ENCODE assay signal across 1 cellular context in the genomic region with DNA sequence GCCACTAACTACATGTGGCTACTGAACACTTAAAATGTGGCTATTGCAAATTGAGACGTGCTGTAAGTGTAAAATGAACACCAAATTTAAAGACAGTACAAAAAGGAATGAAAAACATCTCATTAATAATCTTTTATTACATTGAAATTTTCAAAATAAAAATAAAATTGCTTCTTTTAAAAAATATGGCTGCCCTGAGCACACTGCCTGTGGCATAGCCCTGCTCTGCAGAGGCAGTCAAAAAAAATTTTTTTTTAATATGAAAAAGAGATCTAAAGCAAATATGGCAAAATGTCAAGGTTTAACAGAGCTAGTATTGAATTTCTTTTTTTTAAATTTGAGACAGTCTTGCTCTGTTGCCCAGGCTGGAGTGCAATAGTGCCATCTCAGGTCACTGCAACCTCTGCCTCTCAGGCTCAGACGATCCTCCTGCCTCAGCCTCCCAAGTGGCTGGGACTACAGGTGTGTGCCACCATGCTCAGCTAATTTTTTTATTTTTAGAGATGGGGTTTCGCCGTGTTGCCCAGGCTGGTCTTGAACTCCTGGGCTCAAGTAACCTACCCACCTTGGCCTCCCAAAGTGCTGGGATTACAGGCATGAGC.
A peak's percentile ranks its signal among the peaks of the same experiment; 100 is the strongest.
TF ChIP-seq lines count a peak whose summit lies in the region.

No MANE protein-coding gene starts in this region.

TF ChIP-seq in HepG2, 621 proteins besides CTCF, POLR2A, EP300 and RAD21:
- TF ChIP-seq, protein P1, sequence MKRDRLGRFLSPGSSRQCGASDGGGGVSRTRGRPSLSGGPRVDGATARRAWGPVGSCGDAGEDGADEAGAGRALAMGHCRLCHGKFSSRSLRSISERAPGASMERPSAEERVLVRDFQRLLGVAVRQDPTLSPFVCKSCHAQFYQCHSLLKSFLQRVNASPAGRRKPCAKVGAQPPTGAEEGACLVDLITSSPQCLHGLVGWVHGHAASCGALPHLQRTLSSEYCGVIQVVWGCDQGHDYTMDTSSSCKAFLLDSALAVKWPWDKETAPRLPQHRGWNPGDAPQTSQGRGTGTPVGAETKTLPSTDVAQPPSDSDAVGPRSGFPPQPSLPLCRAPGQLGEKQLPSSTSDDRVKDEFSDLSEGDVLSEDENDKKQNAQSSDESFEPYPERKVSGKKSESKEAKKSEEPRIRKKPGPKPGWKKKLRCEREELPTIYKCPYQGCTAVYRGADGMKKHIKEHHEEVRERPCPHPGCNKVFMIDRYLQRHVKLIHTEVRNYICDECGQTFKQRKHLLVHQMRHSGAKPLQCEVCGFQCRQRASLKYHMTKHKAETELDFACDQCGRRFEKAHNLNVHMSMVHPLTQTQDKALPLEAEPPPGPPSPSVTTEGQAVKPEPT (CRISPR knock-in tag; IDR thresholded peaks at IDR 0.05; ENCODE audit: low read depth), result no peak
- no peak for TF ChIP-seq MYNN (CRISPR knock-in tag; IDR thresholded peaks at IDR 0.05; ENCODE audit: low read depth)
- TF ChIP-seq RAD51 (IDR thresholded peaks at IDR 0.05; ENCODE audit: borderline replicate concordance), result no peak
- TF ChIP-seq NR2F2 (IDR thresholded peaks at IDR 0.05; ENCODE audit: borderline replicate concordance, low read depth), result no peak
- no peak for TF ChIP-seq SKI (IDR thresholded peaks at IDR 0.05; ENCODE audit: partially characterized antibody)
- no peak for TF ChIP-seq MBNL3 (CRISPR knock-in tag; conservative IDR thresholded peaks at IDR 0.05)
- no peak for TF ChIP-seq MEIS2 (CRISPR knock-in tag; IDR thresholded peaks at IDR 0.05)
- TF ChIP-seq ZZZ3 (CRISPR knock-in tag; IDR thresholded peaks at IDR 0.05; ENCODE audit: borderline replicate concordance), result no peak
- TF ChIP-seq ZNF564 (CRISPR knock-in tag; IDR thresholded peaks at IDR 0.05), result no peak
- TF ChIP-seq ZNF292 (CRISPR knock-in tag; IDR thresholded peaks at IDR 0.05; ENCODE audit: borderline replicate concordance, low read depth), result no peak
- TF ChIP-seq TGIF2 (CRISPR knock-in tag; IDR thresholded peaks at IDR 0.05), result no peak
- TF ChIP-seq, protein P2, sequence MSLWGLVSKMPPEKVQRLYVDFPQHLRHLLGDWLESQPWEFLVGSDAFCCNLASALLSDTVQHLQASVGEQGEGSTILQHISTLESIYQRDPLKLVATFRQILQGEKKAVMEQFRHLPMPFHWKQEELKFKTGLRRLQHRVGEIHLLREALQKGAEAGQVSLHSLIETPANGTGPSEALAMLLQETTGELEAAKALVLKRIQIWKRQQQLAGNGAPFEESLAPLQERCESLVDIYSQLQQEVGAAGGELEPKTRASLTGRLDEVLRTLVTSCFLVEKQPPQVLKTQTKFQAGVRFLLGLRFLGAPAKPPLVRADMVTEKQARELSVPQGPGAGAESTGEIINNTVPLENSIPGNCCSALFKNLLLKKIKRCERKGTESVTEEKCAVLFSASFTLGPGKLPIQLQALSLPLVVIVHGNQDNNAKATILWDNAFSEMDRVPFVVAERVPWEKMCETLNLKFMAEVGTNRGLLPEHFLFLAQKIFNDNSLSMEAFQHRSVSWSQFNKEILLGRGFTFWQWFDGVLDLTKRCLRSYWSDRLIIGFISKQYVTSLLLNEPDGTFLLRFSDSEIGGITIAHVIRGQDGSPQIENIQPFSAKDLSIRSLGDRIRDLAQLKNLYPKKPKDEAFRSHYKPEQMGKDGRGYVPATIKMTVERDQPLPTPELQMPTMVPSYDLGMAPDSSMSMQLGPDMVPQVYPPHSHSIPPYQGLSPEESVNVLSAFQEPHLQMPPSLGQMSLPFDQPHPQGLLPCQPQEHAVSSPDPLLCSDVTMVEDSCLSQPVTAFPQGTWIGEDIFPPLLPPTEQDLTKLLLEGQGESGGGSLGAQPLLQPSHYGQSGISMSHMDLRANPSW (CRISPR knock-in tag; IDR thresholded peaks at IDR 0.05; ENCODE audit: borderline replicate concordance), result peak; percentile 3; the same call in 1 of the 2 replicates
- peak; percentile 33; the same call in 1 of the 2 replicates for TF ChIP-seq ZNF460 (CRISPR knock-in tag; IDR thresholded peaks at IDR 0.05; ENCODE audit: borderline replicate concordance)
- peak; percentile 64; the same call in 1 of the 2 replicates for TF ChIP-seq ZMYM3 (CRISPR knock-in tag; IDR thresholded peaks at IDR 0.05)
- TF ChIP-seq ZBTB1 (CRISPR knock-in tag; IDR thresholded peaks at IDR 0.05; ENCODE audit: borderline replicate concordance), result no peak
- no peak for TF ChIP-seq MBD4 (IDR thresholded peaks at IDR 0.05; ENCODE audit: borderline replicate concordance, low read length)
- no peak for TF ChIP-seq ZNF282 (IDR thresholded peaks at IDR 0.05; ENCODE audit: partially characterized antibody)
- no peak for TF ChIP-seq KLF11 (CRISPR knock-in tag; IDR thresholded peaks at IDR 0.05)
- TF ChIP-seq SOX13 (IDR thresholded peaks at IDR 0.05), result no peak
- TF ChIP-seq SOX13 (CRISPR knock-in tag; conservative IDR thresholded peaks at IDR 0.05 in 1 of 2, IDR thresholded peaks at IDR 0.05 in 1 of 2), result no peak
- 0 out of 2 replicates have a peak, but pooled peaks have one; percentile 6 for TF ChIP-seq HOXA9 (CRISPR knock-in tag; IDR thresholded peaks at IDR 0.05; ENCODE audit: borderline replicate concordance)
- no peak for TF ChIP-seq GTF3A (CRISPR knock-in tag; conservative IDR thresholded peaks at IDR 0.05)
- TF ChIP-seq ZNF816 (CRISPR knock-in tag; IDR thresholded peaks at IDR 0.05; ENCODE audit: borderline replicate concordance), result no peak
- TF ChIP-seq NCOA5 (CRISPR knock-in tag; IDR thresholded peaks at IDR 0.05), result no peak
- no peak for TF ChIP-seq ERF (CRISPR knock-in tag; IDR thresholded peaks at IDR 0.05)
- TF ChIP-seq SRSF9 (IDR thresholded peaks at IDR 0.05; ENCODE audit: borderline replicate concordance, insufficient read depth, low read depth, low read length, poor library complexity, severe bottlenecking), result no peak
- TF ChIP-seq JUN (CRISPR knock-in tag; IDR thresholded peaks at IDR 0.05), result no peak
- no peak for TF ChIP-seq ZNF670 (CRISPR knock-in tag; IDR thresholded peaks at IDR 0.05; ENCODE audit: borderline replicate concordance)
- TF ChIP-seq HMG20A (CRISPR knock-in tag; IDR thresholded peaks at IDR 0.05; ENCODE audit: borderline replicate concordance), result no peak
- TF ChIP-seq ZSCAN29 (CRISPR knock-in tag; conservative IDR thresholded peaks at IDR 0.05), result no peak
- no peak for TF ChIP-seq GFI1 (CRISPR knock-in tag; IDR thresholded peaks at IDR 0.05; ENCODE audit: borderline replicate concordance)
- no peak for TF ChIP-seq SMAD9 (CRISPR knock-in tag; IDR thresholded peaks at IDR 0.05)
- no peak for TF ChIP-seq RBAK (CRISPR knock-in tag; IDR thresholded peaks at IDR 0.05)
- TF ChIP-seq NR1H2 (CRISPR knock-in tag; IDR thresholded peaks at IDR 0.05; ENCODE audit: borderline replicate concordance, low read depth), result no peak
- no peak for TF ChIP-seq ATF1 (CRISPR knock-in tag; IDR thresholded peaks at IDR 0.05)
- TF ChIP-seq JUNB (CRISPR knock-in tag; IDR thresholded peaks at IDR 0.05; ENCODE audit: borderline replicate concordance), result no peak
- TF ChIP-seq NONO (IDR thresholded peaks at IDR 0.05), result no peak
- TF ChIP-seq NONO (CRISPR knock-in tag; conservative IDR thresholded peaks at IDR 0.05), result peak; percentile 7; the same call in 1 of the 2 replicates
- TF ChIP-seq ZNF543 (CRISPR knock-in tag; IDR thresholded peaks at IDR 0.05), result no peak
- no peak for TF ChIP-seq ZFP90 (CRISPR knock-in tag; IDR thresholded peaks at IDR 0.05; ENCODE audit: borderline replicate concordance)
- TF ChIP-seq, protein P3, sequence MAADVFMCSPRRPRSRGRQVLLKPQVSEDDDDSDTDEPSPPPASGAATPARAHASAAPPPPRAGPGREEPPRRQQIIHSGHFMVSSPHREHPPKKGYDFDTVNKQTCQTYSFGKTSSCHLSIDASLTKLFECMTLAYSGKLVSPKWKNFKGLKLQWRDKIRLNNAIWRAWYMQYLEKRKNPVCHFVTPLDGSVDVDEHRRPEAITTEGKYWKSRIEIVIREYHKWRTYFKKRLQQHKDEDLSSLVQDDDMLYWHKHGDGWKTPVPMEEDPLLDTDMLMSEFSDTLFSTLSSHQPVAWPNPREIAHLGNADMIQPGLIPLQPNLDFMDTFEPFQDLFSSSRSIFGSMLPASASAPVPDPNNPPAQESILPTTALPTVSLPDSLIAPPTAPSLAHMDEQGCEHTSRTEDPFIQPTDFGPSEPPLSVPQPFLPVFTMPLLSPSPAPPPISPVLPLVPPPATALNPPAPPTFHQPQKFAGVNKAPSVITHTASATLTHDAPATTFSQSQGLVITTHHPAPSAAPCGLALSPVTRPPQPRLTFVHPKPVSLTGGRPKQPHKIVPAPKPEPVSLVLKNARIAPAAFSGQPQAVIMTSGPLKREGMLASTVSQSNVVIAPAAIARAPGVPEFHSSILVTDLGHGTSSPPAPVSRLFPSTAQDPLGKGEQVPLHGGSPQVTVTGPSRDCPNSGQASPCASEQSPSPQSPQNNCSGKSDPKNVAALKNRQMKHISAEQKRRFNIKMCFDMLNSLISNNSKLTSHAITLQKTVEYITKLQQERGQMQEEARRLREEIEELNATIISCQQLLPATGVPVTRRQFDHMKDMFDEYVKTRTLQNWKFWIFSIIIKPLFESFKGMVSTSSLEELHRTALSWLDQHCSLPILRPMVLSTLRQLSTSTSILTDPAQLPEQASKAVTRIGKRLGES (CRISPR knock-in tag; IDR thresholded peaks at IDR 0.05; ENCODE audit: borderline replicate concordance), result no peak
- TF ChIP-seq, protein P4, sequence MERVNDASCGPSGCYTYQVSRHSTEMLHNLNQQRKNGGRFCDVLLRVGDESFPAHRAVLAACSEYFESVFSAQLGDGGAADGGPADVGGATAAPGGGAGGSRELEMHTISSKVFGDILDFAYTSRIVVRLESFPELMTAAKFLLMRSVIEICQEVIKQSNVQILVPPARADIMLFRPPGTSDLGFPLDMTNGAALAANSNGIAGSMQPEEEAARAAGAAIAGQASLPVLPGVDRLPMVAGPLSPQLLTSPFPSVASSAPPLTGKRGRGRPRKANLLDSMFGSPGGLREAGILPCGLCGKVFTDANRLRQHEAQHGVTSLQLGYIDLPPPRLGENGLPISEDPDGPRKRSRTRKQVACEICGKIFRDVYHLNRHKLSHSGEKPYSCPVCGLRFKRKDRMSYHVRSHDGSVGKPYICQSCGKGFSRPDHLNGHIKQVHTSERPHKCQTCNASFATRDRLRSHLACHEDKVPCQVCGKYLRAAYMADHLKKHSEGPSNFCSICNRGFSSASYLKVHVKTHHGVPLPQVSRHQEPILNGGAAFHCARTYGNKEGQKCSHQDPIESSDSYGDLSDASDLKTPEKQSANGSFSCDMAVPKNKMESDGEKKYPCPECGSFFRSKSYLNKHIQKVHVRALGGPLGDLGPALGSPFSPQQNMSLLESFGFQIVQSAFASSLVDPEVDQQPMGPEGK (CRISPR knock-in tag; IDR thresholded peaks at IDR 0.05), result no peak
- TF ChIP-seq ZNF24 (IDR thresholded peaks at IDR 0.05), result no peak
- no peak for TF ChIP-seq IRX3 (CRISPR knock-in tag; IDR thresholded peaks at IDR 0.05; ENCODE audit: borderline replicate concordance, low read depth)
- TF ChIP-seq, protein P5, sequence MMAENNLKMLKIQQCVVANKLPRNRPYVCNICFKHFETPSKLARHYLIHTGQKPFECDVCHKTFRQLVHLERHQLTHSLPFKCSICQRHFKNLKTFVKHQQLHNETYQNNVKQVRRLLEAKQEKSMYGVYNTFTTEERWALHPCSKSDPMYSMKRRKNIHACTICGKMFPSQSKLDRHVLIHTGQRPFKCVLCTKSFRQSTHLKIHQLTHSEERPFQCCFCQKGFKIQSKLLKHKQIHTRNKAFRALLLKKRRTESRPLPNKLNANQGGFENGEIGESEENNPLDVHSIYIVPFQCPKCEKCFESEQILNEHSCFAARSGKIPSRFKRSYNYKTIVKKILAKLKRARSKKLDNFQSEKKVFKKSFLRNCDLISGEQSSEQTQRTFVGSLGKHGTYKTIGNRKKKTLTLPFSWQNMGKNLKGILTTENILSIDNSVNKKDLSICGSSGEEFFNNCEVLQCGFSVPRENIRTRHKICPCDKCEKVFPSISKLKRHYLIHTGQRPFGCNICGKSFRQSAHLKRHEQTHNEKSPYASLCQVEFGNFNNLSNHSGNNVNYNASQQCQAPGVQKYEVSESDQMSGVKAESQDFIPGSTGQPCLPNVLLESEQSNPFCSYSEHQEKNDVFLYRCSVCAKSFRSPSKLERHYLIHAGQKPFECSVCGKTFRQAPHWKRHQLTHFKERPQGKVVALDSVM (CRISPR knock-in tag; IDR thresholded peaks at IDR 0.05), result peak; percentile 90
